In genomic region chr3:133506215-133506901, GRCh38 we compare ENCODE assay signal across 9 cellular contexts.
DNase-seq lines count a peak whose midpoint lies in the region; ATAC-seq, FAIRE-seq and TF ChIP-seq lines count a peak whose summit lies in the region.
"Had no signal": no experiment of that assay in that cellular context is flagged by ENCODE, and none has a peak within 500 bp of the region (broad histone marks: within the 10 kb centered on the region; RNA-seq: fewer than 3 reads in every experiment).

No MANE protein-coding gene starts in this region.

- intact Hi-C loops in breast epithelium (cut with DNase I; ENCODE audit: low total_unique reads): no loop called here

- peak; percentile 92 for ATAC-seq in GM19468 (IDR thresholded peaks at IDR 0.05; ENCODE audit: extremely low read depth, unreplicated experiment)
- ATAC-seq in HG03558 (IDR thresholded peaks at IDR 0.05; ENCODE audit: extremely low read depth, unreplicated experiment): peak; percentile 95

- peak; percentile 70 for DNase-seq in GM10248 (ENCODE audit: extremely low spot score)
- no peak for DNase-seq in bronchial epithelial cell (ENCODE audit: low read depth)
- DNase-seq in putamen (ENCODE audit: low spot score): peak; percentile 30
- DNase-seq in breast epithelium (ENCODE audit: low spot score in 2 of 2): no peak
- DNase-seq in H54 (ENCODE audit: insufficient read length, low spot score): no peak
- no peak for DNase-seq in COR-L47 (lab: John Stamatoyannopoulos, UW)

- peak; percentile 91 for FAIRE-seq in bronchial epithelial cell (lab: Jason Lieb, UNC)
- no peak for FAIRE-seq in H54 (lab: Jason Lieb, UNC)

- no peak overlapping the region for H3K4me3 ChIP-seq in bronchial epithelial cell (ENCODE audit: low read depth, low read length)
- H3K4me3 ChIP-seq in breast epithelium: no peak overlapping the region

- POLR2A ChIA-PET in GM10248 (lab: Yijun Ruan, JAX): no interaction called here

- H3K27ac ChIP-seq in breast epithelium: peak overlapping the region in 1 of 2 donors; percentile 40
- H3K27ac ChIP-seq: epithelial cell of prostate had no signal

- no peaks in the 10 kb centered on the region for H3K4me1 ChIP-seq in breast epithelium

- H3K27me3 ChIP-seq in bronchial epithelial cell (ENCODE audit: control insufficient read depth, insufficient read depth, low read length): no peaks in the 10 kb centered on the region
- no peaks in the 10 kb centered on the region for H3K27me3 ChIP-seq in breast epithelium

- no peaks in the 10 kb centered on the region for H3K9me3 ChIP-seq in breast epithelium

- TF ChIP-seq CTCF in GM10248 (IDR thresholded peaks at IDR 0.05; ENCODE audit: control extremely low read depth, extremely low read depth, low read depth, missing control alignments): no peak
- TF ChIP-seq CTCF in bronchial epithelial cell (IDR thresholded peaks at IDR 0.05; ENCODE audit: insufficient read depth, low read length, severe bottlenecking): no peak
- TF ChIP-seq CTCF in breast epithelium (IDR thresholded peaks at IDR 0.05): no peak

- CTCF ChIA-PET in GM10248 (lab: Yijun Ruan, JAX): interaction anchor here (1.1 to 1.9 kb wide), 5 partner anchors 11 to 81 kb away, joined by 3 to 5 read pairs (median 4); no protein-coding TSS in a partner anchor

- TF ChIP-seq POLR2A in breast epithelium (IDR thresholded peaks at IDR 0.05) (no peak), H54 (IDR thresholded peaks at IDR 0.05; ENCODE audit: low read depth, low read length) (no peak)

- H3K36me3 ChIP-seq in bronchial epithelial cell (ENCODE audit: control insufficient read depth, insufficient read depth, low read length) (no peaks in the 10 kb centered on the region), breast epithelium (no peaks in the 10 kb centered on the region)

Comparison
In these comparisons a context has a peak if more than half of its experiments do, and no peak if none do; other contexts are left out.
1. DNase-seq: peak in GM10248 (single experiment) and putamen (single experiment); none in bronchial epithelial cell (single experiment), breast epithelium (0 of 2), H54 (single experiment) and COR-L47 (single experiment).